ENCODE assay signal across 1 cellular context in the genomic region with DNA sequence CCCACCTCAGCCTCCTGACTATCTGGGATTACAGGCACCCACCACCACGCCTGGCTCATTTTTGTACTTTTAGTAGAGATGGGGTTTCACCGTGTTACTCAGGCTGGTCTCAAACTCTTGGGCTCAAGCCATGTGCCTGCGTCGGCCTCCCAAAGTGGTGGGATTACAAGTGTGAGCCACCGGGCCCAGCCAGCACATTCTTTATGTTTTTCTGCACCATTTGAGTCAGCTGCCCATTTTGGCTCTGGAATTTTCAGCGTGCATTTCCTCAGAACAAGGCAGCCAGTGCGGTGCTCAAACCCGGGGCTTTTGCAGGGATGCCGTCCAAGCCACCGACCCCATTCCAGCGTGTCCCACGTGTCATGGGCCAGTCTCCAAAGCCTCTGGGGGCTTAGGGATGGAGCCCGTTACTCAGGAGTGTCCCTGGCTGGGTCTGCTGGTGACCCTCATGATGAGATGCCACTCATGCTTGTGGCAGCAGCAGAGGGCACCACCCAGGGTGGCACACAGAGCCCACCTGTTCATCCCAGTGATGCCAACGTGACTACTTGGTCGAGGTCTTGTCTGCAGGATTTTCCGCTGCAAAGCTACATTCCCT.
TF ChIP-seq lines count a peak whose summit lies in the region.

No MANE protein-coding gene starts in this region.

TF ChIP-seq in HEK293, 187 proteins besides CTCF, POLR2A, EP300 and RAD21:
- TF ChIP-seq, protein P1, sequence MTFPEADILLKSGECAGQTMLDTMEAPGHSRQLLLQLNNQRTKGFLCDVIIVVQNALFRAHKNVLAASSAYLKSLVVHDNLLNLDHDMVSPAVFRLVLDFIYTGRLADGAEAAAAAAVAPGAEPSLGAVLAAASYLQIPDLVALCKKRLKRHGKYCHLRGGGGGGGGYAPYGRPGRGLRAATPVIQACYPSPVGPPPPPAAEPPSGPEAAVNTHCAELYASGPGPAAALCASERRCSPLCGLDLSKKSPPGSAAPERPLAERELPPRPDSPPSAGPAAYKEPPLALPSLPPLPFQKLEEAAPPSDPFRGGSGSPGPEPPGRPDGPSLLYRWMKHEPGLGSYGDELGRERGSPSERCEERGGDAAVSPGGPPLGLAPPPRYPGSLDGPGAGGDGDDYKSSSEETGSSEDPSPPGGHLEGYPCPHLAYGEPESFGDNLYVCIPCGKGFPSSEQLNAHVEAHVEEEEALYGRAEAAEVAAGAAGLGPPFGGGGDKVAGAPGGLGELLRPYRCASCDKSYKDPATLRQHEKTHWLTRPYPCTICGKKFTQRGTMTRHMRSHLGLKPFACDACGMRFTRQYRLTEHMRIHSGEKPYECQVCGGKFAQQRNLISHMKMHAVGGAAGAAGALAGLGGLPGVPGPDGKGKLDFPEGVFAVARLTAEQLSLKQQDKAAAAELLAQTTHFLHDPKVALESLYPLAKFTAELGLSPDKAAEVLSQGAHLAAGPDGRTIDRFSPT (tag by site-specific recombination; IDR thresholded peaks at IDR 0.05), result peak; percentile 95
- TF ChIP-seq, protein P2, sequence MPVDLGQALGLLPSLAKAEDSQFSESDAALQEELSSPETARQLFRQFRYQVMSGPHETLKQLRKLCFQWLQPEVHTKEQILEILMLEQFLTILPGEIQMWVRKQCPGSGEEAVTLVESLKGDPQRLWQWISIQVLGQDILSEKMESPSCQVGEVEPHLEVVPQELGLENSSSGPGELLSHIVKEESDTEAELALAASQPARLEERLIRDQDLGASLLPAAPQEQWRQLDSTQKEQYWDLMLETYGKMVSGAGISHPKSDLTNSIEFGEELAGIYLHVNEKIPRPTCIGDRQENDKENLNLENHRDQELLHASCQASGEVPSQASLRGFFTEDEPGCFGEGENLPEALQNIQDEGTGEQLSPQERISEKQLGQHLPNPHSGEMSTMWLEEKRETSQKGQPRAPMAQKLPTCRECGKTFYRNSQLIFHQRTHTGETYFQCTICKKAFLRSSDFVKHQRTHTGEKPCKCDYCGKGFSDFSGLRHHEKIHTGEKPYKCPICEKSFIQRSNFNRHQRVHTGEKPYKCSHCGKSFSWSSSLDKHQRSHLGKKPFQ (tag by site-specific recombination; IDR thresholded peaks at IDR 0.05), result 0 out of 2 replicates have a peak, but pooled peaks have one; percentile 57
- TF ChIP-seq, protein P3, sequence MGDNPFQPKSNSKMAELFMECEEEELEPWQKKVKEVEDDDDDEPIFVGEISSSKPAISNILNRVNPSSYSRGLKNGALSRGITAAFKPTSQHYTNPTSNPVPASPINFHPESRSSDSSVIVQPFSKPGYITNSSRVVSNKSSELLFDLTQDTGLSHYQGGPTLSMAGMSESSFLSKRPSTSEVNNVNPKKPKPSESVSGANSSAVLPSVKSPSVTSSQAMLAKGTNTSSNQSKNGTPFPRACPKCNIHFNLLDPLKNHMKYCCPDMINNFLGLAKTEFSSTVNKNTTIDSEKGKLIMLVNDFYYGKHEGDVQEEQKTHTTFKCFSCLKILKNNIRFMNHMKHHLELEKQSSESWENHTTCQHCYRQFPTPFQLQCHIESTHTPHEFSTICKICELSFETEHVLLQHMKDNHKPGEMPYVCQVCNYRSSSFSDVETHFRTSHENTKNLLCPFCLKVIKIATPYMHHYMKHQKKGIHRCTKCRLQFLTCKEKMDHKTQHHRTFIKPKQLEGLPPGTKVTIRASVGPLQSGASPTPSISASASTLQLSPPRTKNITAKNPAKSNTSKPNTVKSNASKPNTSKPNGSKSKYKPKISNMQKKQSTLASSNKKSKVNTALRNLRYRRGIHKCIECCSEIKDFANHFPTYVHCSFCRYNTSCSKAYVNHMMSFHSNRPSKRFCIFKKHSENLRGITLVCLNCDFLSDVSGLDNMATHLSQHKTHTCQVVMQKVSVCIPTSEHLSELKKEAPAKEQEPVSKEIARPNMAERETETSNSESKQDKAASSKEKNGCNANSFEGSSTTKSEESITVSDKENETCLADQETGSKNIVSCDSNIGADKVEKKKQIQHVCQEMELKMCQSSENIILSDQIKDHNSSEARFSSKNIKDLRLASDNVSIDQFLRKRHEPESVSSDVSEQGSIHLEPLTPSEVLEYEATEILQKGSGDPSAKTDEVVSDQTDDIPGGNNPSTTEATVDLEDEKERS (tag by site-specific recombination; IDR thresholded peaks at IDR 0.05), result no peak
- no peak for TF ChIP-seq ZNF626 (tag by site-specific recombination; IDR thresholded peaks at IDR 0.05)
- TF ChIP-seq ZNF274 (IDR thresholded peaks at IDR 0.05; ENCODE audit: low read length), result no peak
- no peak for TF ChIP-seq ZNF274 (tag by site-specific recombination; IDR thresholded peaks at IDR 0.05; ENCODE audit: borderline replicate concordance)
- TF ChIP-seq ZNF23 (tag by site-specific recombination; IDR thresholded peaks at IDR 0.05; ENCODE audit: borderline replicate concordance), result no peak
- TF ChIP-seq MZF1 (tag by site-specific recombination; IDR thresholded peaks at IDR 0.05; ENCODE audit: borderline replicate concordance), result no peak
- TF ChIP-seq, protein P4, sequence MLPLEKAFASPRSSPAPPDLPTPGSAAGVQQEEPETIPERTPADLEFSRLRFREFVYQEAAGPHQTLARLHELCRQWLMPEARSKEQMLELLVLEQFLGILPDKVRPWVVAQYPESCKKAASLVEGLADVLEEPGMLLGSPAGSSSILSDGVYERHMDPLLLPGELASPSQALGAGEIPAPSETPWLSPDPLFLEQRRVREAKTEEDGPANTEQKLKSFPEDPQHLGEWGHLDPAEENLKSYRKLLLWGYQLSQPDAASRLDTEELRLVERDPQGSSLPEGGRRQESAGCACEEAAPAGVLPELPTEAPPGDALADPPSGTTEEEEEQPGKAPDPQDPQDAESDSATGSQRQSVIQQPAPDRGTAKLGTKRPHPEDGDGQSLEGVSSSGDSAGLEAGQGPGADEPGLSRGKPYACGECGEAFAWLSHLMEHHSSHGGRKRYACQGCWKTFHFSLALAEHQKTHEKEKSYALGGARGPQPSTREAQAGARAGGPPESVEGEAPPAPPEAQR (tag by site-specific recombination; IDR thresholded peaks at IDR 0.05), result no peak
- peak; percentile 86 for TF ChIP-seq ZNF600 (tag by site-specific recombination; IDR thresholded peaks at IDR 0.05)
- no peak for TF ChIP-seq ZNF350 (tag by site-specific recombination; IDR thresholded peaks at IDR 0.05)
- no peak for TF ChIP-seq ZBTB11 (tag by site-specific recombination; conservative IDR thresholded peaks at IDR 0.05; ENCODE audit: low read depth)
- no peak for TF ChIP-seq ZNF354C (tag by site-specific recombination; IDR thresholded peaks at IDR 0.05; ENCODE audit: borderline replicate concordance, low read depth)
